17 cellular contexts compared by ENCODE assay signal in genomic region chr5:160452721-160453263, GRCh38.
"Had no signal": no experiment of that assay in that cellular context is flagged by ENCODE, and none has a peak within 500 bp of the region (broad histone marks: within the 10 kb centered on the region; RNA-seq: fewer than 3 reads in every experiment).

No MANE protein-coding gene starts in this region.

- H3K27ac Mint-ChIP-seq: activated naive CD4-positive, alpha-beta T cell treated with anti-CD3 and anti-CD28 coated beads, Interleukin-2, amount 50 U/mL, for 24 hours; naive B cell had no signal

- H3K27ac ChIP-seq: body of pancreas, lower lobe of right lung had no signal

- FAIRE-seq: small intestine, TTC549 had no signal

- ATAC-seq: body of pancreas had no signal

- H3K4me3 ChIP-seq: body of pancreas, lower lobe of right lung had no signal

- H3K4me3 Mint-ChIP-seq: activated naive CD4-positive, alpha-beta T cell treated with anti-CD3 and anti-CD28 coated beads, Interleukin-2, amount 50 U/mL, for 24 hours had no signal

- H3K36me3 ChIP-seq: lower lobe of right lung had no signal

- H3K9me3 ChIP-seq: body of pancreas, lower lobe of right lung had no signal

- DNase-seq: activated CD4-positive, CD25-positive, alpha-beta regulatory T cell; activated effector memory CD4-positive, alpha-beta T cell treated with Interleukin-2 at 50 U/mL for 16 hours; activated T-cell treated with anti-CD3 and anti-CD28 coated beads, Interleukin-2, amount 50 U/mL, for 1 hour; body of pancreas; central memory CD4-positive, alpha-beta T cell; cortex of kidney; effector memory CD4-positive, alpha-beta T cell; erythroblast; lower lobe of right lung; naive B cell; small intestine; stimulated activated naive CD4-positive, alpha-beta T cell; substantia nigra; T-helper 1 cell; trophoblast cell had no signal

- H3K4me1 Mint-ChIP-seq: activated naive CD4-positive, alpha-beta T cell treated with anti-CD3 and anti-CD28 coated beads, Interleukin-2, amount 50 U/mL, for 24 hours had no signal

- H3K4me1 ChIP-seq: body of pancreas had no signal

- H3K27me3 ChIP-seq: body of pancreas had no signal
